Comparison of ENCODE assay signal across 8 cellular contexts in the genomic region with DNA sequence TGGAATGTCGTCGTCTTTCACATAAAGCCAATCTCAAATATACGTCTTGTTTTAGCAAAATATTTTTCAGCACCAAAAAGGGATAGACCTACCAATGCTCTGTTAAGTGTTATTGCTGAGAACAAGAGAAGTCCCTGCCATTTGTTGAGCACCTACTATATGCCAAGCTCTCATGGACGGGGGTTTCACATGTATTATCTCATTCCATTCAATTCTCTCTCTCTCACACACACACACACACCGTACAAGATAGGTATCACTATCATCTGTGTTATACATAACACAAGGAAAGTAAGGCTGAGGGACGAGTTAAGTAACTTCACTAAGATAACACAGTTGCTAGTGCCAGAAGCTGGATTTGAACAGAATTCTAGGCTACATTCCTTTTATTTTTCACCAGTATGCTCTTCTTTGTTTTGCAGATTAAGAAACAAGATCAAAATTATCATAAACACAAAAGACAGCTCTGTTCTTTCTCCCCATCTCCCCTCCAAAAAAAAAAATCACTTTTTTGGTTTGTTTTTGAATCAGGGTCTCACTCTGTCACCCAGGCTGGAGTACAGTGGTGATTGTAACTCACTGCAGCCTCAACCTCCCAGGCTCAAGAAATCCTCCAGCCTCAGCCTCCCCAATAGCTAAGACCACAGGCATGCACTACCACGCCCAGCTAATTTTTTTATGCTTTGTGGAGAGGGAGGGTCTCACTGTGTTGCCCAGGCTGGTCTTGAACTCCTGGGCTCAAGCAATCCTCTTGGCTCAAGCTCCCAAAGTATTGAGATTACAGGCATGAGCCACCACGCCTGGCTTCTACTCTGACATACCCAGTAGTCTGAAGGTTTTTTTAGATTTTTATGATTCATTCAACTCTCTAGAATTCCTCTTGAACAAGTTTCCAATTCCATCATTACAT.
DNase-seq lines count a peak whose midpoint lies in the region; ATAC-seq and TF ChIP-seq lines count a peak whose summit lies in the region.

No MANE protein-coding gene starts in this region.

- H3K36me3 ChIP-seq in BLaER1 (no peaks in the 10 kb centered on the region), Loucy (ENCODE audit: insufficient read depth, low read length) (no peaks in the 10 kb centered on the region)

- TF ChIP-seq CTCF in Loucy (conservative IDR thresholded peaks at IDR 0.05; ENCODE audit: low read length), result no peak
- no peak for TF ChIP-seq CTCF in nephron progenitor cell (IDR thresholded peaks at IDR 0.05)

- no peaks in the 10 kb centered on the region; the same call in none of the 2 replicates for H3F3A ChIP-seq in Loucy (ENCODE audit: low read depth)

- no peaks in the 10 kb centered on the region for H3K9me3 ChIP-seq in BLaER1
- H3K9me3 ChIP-seq in Loucy (ENCODE audit: insufficient read depth, low read depth, low read length), result no peaks in the 10 kb centered on the region

- peak overlapping the region; percentile 82 for H3K4me2 ChIP-seq in BLaER1
- H3K4me2 ChIP-seq in Loucy (ENCODE audit: low read depth, low read length, poor library complexity, severe bottlenecking), result peak overlapping the region; percentile 85

- H2AFZ ChIP-seq in Loucy (ENCODE audit: low read length), result peak overlapping the region; percentile 73; the same call in 1 of the 2 replicates

- no peaks in the 10 kb centered on the region for H3K9me2 ChIP-seq in Loucy (replicated peaks; ENCODE audit: low read depth, low read length)

- H3K27ac ChIP-seq in BLaER1 (no peak overlapping the region), cingulate gyrus (ENCODE audit: low read depth, low read length) (peak overlapping the region; percentile 2)

- H3K4me3 ChIP-seq in BLaER1 (peak overlapping the region; percentile 70), Loucy (ENCODE audit: low read length, poor library complexity, severe bottlenecking) (peak overlapping the region; percentile 91)

- H3K27me3 Mint-ChIP-seq in nephron progenitor cell (ENCODE audit: low read depth, poor library complexity), result peaks cover 12% of the 10 kb centered on the region

- peak overlapping the region; percentile 93 for H3K4me3 Mint-ChIP-seq in nephron progenitor cell

- no peaks in the 10 kb centered on the region for H4K20me1 ChIP-seq in BLaER1
- H4K20me1 ChIP-seq in Loucy (ENCODE audit: insufficient read depth, low read length, poor library complexity, severe bottlenecking), result no peaks in the 10 kb centered on the region

- no peak for DNase-seq in nephron progenitor cell
- DNase-seq in activated CD4-positive, CD25-positive, alpha-beta regulatory T cell treated with anti-CD3 and anti-CD28 coated beads, Interleukin-2, amount 50 U/mL, for 72 hours, result no peak

- H3K4me1 ChIP-seq in BLaER1, result peaks cover 37% of the 10 kb centered on the region
- H3K4me1 ChIP-seq in Loucy (ENCODE audit: insufficient read depth, low read length, poor library complexity, severe bottlenecking), result peaks cover 30% of the 10 kb centered on the region

- peaks cover 35% of the 10 kb centered on the region for H3K79me2 ChIP-seq in Loucy (ENCODE audit: insufficient read depth, low read length)

- H3K9ac ChIP-seq in BLaER1 (no peak overlapping the region; the same call in 1 of the 2 replicates), Loucy (ENCODE audit: low read depth, low read length, poor library complexity, severe bottlenecking) (peak overlapping the region; percentile 73)

- H3K27me3 ChIP-seq in BLaER1 (no peaks in the 10 kb centered on the region), Loucy (ENCODE audit: insufficient read depth, low read length, poor library complexity, severe bottlenecking) (no peaks in the 10 kb centered on the region)

- ATAC-seq in GM19452 (IDR thresholded peaks at IDR 0.05; ENCODE audit: unreplicated experiment), result no peak
- no peak for ATAC-seq in GM21526 (IDR thresholded peaks at IDR 0.05; ENCODE audit: low FRiP score, unreplicated experiment)
- no peak for ATAC-seq in HG03342 (IDR thresholded peaks at IDR 0.05; ENCODE audit: unreplicated experiment)

- H3K4me1 Mint-ChIP-seq in nephron progenitor cell, result peaks cover 18% of the 10 kb centered on the region

- no peak overlapping the region for H3K27ac Mint-ChIP-seq in nephron progenitor cell

- H3K9me3 Mint-ChIP-seq in nephron progenitor cell, result no peaks in the 10 kb centered on the region

- no peaks in the 10 kb centered on the region for H3K36me3 Mint-ChIP-seq in nephron progenitor cell (ENCODE audit: low read depth)
